Comparison of ENCODE assay signal across 9 cellular contexts in the genomic region with DNA sequence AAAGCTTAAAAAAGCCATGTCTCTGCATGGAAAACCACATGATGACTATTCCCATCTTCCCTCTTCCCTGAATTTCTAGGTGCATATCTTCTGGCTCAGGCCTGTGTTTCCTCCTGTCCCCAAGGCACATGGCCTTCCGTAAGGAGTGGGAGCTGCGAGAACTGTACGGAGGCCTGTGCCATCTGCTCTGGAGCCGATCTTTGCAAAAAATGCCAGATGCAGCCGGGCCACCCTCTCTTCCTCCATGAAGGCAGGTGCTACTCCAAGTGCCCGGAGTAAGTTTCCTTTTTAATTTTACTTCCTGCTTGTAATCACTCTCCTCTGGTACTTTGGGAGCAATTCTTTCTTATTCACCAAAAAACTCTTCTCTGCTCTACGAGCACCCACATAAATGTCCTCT.
"Had no signal": no experiment of that assay in that cellular context is flagged by ENCODE, and none has a peak within 500 bp of the region (broad histone marks: within the 10 kb centered on the region; RNA-seq: fewer than 3 reads in every experiment).

No MANE protein-coding gene starts in this region.

- ATAC-seq: HCT116, K562 had no signal

- H3K27ac ChIP-seq: GM23248 had no signal

- H3K4me3 Mint-ChIP-seq: HFFc6 had no signal

- H3K9me3 ChIP-seq: HAP-1 had no signal

- H2AFZ ChIP-seq: GM23248 had no signal

- FAIRE-seq: HTR-8/SVneo, K562 had no signal

- H3K9me3 Mint-ChIP-seq: HFFc6 had no signal

- DNase-seq: GM23248, GOT3, H7, HFFc6, IMR-90 had no signal

- H3K9ac ChIP-seq: GM23248 had no signal

- H3K27ac Mint-ChIP-seq: HFFc6 had no signal

- H3K4me3 ChIP-seq: GM23248, HAP-1, K562 had no signal

- H3K36me3 ChIP-seq: HAP-1 had no signal
